1 cellular context compared by ENCODE assay signal in genomic region chr19:41265376-41266153, GRCh38.
TF ChIP-seq lines count a peak whose summit lies in the region.

No MANE protein-coding gene starts in this region.

TF ChIP-seq in GM23338, 12 proteins besides CTCF, POLR2A, EP300 and RAD21 (continued from another document):
- TF ChIP-seq ZNF462 (CRISPR knock-in tag; IDR thresholded peaks at IDR 0.05) (no peak), NANOG (IDR thresholded peaks at IDR 0.05; ENCODE audit: borderline replicate concordance) (no peak)
